Comparison of ENCODE assay signal across 2 cellular contexts in the genomic region with DNA sequence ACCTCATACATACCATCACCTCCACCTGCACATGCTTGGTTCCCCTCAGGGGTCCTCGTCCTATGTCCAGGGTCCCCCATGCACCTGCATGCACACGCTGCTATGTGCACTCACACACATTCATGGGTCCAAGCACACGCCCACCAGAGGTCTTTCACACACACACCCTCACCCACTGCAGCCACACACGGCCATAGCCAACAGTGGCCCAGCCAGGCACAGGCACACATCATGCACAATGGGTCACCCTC.
TF ChIP-seq lines count a peak whose summit lies in the region.

No MANE protein-coding gene starts in this region.

TF ChIP-seq in GM12878, 131 proteins besides CTCF, POLR2A, EP300 and RAD21:
- TF ChIP-seq SUZ12 (IDR thresholded peaks at IDR 0.05; ENCODE audit: unreplicated experiment) (peak; percentile 12), GATAD2B (conservative IDR thresholded peaks at IDR 0.05; ENCODE audit: low read depth) (no peak)
- TF ChIP-seq, protein P1, sequence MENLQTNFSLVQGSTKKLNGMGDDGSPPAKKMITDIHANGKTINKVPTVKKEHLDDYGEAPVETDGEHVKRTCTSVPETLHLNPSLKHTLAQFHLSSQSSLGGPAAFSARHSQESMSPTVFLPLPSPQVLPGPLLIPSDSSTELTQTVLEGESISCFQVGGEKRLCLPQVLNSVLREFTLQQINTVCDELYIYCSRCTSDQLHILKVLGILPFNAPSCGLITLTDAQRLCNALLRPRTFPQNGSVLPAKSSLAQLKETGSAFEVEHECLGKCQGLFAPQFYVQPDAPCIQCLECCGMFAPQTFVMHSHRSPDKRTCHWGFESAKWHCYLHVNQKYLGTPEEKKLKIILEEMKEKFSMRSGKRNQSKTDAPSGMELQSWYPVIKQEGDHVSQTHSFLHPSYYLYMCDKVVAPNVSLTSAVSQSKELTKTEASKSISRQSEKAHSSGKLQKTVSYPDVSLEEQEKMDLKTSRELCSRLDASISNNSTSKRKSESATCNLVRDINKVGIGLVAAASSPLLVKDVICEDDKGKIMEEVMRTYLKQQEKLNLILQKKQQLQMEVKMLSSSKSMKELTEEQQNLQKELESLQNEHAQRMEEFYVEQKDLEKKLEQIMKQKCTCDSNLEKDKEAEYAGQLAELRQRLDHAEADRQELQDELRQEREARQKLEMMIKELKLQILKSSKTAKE (IDR thresholded peaks at IDR 0.05; ENCODE audit: low read depth, poor library complexity, severe bottlenecking) = no peak
- TF ChIP-seq, protein P2, sequence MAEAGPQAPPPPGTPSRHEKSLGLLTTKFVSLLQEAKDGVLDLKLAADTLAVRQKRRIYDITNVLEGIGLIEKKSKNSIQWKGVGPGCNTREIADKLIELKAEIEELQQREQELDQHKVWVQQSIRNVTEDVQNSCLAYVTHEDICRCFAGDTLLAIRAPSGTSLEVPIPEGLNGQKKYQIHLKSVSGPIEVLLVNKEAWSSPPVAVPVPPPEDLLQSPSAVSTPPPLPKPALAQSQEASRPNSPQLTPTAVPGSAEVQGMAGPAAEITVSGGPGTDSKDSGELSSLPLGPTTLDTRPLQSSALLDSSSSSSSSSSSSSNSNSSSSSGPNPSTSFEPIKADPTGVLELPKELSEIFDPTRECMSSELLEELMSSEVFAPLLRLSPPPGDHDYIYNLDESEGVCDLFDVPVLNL (IDR thresholded peaks at IDR 0.05; ENCODE audit: low read depth, low read length) = no peak

TF ChIP-seq in HepG2, 621 proteins besides CTCF, POLR2A, EP300 and RAD21:
- TF ChIP-seq, protein P3, sequence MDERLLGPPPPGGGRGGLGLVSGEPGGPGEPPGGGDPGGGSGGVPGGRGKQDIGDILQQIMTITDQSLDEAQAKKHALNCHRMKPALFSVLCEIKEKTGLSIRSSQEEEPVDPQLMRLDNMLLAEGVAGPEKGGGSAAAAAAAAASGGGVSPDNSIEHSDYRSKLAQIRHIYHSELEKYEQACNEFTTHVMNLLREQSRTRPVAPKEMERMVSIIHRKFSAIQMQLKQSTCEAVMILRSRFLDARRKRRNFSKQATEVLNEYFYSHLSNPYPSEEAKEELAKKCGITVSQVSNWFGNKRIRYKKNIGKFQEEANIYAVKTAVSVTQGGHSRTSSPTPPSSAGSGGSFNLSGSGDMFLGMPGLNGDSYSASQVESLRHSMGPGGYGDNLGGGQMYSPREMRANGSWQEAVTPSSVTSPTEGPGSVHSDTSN (CRISPR knock-in tag; IDR thresholded peaks at IDR 0.05) = no peak
- TF ChIP-seq DR1 (CRISPR knock-in tag; IDR thresholded peaks at IDR 0.05) = no peak
- TF ChIP-seq, protein P4, sequence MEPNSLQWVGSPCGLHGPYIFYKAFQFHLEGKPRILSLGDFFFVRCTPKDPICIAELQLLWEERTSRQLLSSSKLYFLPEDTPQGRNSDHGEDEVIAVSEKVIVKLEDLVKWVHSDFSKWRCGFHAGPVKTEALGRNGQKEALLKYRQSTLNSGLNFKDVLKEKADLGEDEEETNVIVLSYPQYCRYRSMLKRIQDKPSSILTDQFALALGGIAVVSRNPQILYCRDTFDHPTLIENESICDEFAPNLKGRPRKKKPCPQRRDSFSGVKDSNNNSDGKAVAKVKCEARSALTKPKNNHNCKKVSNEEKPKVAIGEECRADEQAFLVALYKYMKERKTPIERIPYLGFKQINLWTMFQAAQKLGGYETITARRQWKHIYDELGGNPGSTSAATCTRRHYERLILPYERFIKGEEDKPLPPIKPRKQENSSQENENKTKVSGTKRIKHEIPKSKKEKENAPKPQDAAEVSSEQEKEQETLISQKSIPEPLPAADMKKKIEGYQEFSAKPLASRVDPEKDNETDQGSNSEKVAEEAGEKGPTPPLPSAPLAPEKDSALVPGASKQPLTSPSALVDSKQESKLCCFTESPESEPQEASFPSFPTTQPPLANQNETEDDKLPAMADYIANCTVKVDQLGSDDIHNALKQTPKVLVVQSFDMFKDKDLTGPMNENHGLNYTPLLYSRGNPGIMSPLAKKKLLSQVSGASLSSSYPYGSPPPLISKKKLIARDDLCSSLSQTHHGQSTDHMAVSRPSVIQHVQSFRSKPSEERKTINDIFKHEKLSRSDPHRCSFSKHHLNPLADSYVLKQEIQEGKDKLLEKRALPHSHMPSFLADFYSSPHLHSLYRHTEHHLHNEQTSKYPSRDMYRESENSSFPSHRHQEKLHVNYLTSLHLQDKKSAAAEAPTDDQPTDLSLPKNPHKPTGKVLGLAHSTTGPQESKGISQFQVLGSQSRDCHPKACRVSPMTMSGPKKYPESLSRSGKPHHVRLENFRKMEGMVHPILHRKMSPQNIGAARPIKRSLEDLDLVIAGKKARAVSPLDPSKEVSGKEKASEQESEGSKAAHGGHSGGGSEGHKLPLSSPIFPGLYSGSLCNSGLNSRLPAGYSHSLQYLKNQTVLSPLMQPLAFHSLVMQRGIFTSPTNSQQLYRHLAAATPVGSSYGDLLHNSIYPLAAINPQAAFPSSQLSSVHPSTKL (CRISPR knock-in tag; IDR thresholded peaks at IDR 0.05) = no peak
- no peak for TF ChIP-seq KDM5A (IDR thresholded peaks at IDR 0.05; ENCODE audit: borderline replicate concordance, low read length)
- TF ChIP-seq ASH2L (IDR thresholded peaks at IDR 0.05; ENCODE audit: insufficient read length, low read depth, low read length) = no peak
- TF ChIP-seq ADNP (CRISPR knock-in tag; IDR thresholded peaks at IDR 0.05) = no peak
- TF ChIP-seq, protein P5, sequence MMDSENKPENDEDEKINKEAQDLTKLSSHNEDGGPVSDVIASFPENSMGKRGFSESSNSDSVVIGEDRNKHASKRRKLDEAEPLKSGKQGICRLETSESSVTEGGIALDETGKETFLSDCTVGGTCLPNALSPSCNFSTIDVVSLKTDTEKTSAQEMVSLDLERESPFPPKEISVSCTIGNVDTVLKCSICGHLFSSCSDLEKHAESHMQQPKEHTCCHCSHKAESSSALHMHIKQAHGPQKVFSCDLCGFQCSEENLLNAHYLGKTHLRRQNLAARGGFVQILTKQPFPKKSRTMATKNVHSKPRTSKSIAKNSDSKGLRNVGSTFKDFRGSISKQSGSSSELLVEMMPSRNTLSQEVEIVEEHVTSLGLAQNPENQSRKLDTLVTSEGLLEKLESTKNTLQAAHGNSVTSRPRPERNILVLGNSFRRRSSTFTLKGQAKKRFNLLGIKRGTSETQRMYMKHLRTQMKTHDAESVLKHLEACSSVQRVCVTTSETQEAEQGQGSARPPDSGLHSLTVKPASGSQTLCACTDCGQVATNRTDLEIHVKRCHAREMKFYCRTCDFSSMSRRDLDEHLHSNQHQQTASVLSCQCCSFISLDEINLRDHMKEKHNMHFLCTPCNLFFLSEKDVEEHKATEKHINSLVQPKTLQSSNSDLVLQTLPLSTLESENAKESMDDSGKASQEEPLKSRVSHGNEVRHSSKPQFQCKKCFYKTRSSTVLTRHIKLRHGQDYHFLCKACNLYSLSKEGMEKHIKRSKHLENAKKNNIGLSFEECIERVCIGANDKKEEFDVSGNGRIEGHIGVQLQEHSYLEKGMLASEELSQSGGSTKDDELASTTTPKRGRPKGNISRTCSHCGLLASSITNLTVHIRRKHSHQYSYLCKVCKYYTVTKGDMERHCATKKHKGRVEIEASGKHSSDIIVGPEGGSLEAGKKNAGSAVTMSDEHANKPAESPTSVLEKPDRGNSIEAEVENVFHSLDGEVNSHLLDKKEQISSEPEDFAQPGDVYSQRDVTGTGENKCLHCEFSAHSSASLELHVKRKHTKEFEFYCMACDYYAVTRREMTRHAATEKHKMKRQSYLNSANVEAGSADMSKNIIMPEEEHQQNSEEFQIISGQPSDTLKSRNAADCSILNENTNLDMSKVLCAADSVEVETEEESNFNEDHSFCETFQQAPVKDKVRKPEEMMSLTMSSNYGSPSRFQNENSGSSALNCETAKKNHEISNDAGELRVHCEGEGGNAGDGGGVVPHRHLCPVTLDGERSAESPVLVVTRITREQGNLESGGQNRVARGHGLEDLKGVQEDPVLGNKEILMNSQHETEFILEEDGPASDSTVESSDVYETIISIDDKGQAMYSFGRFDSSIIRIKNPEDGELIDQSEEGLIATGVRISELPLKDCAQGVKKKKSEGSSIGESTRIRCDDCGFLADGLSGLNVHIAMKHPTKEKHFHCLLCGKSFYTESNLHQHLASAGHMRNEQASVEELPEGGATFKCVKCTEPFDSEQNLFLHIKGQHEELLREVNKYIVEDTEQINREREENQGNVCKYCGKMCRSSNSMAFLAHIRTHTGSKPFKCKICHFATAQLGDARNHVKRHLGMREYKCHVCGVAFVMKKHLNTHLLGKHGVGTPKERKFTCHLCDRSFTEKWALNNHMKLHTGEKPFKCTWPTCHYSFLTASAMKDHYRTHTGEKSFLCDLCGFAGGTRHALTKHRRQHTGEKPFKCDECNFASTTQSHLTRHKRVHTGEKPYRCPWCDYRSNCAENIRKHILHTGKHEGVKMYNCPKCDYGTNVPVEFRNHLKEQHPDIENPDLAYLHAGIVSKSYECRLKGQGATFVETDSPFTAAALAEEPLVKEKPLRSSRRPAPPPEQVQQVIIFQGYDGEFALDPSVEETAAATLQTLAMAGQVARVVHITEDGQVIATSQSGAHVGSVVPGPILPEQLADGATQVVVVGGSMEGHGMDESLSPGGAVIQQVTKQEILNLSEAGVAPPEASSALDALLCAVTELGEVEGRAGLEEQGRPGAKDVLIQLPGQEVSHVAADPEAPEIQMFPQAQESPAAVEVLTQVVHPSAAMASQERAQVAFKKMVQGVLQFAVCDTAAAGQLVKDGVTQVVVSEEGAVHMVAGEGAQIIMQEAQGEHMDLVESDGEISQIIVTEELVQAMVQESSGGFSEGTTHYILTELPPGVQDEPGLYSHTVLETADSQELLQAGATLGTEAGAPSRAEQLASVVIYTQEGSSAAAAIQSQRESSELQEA (CRISPR knock-in tag; IDR thresholded peaks at IDR 0.05; ENCODE audit: not compliant biosample characterization) = no peak
- no peak for TF ChIP-seq ZNF768 (CRISPR knock-in tag; IDR thresholded peaks at IDR 0.05)
- no peak for TF ChIP-seq ZNF598 (CRISPR knock-in tag; IDR thresholded peaks at IDR 0.05; ENCODE audit: borderline replicate concordance)
- TF ChIP-seq ZNF234 (CRISPR knock-in tag; conservative IDR thresholded peaks at IDR 0.05) = no peak
- no peak for TF ChIP-seq CREM (IDR thresholded peaks at IDR 0.05)
- TF ChIP-seq CREM (CRISPR knock-in tag; IDR thresholded peaks at IDR 0.05) = no peak
- TF ChIP-seq CREB1 (IDR thresholded peaks at IDR 0.05) = no peak
- TF ChIP-seq CREB1 (CRISPR knock-in tag; IDR thresholded peaks at IDR 0.05) = no peak
- TF ChIP-seq SIX4 (CRISPR knock-in tag; IDR thresholded peaks at IDR 0.05) = no peak
